In genomic region chr4:88390128-88390527, GRCh38 we compare ENCODE assay signal across 29 cellular contexts.
"Had no signal": no experiment of that assay in that cellular context is flagged by ENCODE, and none has a peak within 500 bp of the region (broad histone marks: within the 10 kb centered on the region; RNA-seq: fewer than 3 reads in every experiment).

No MANE protein-coding gene starts in this region.

- H3K9me3 ChIP-seq: colonic mucosa, esophagus muscularis mucosa, esophagus squamous epithelium, gastrocnemius medialis, gastroesophageal sphincter, heart left ventricle, heart right ventricle had no signal

- H3K4me3 Mint-ChIP-seq: dendritic cell treated with granulocyte-macrophage colony-stimulating factor and Interleukin-4, amounts not matched to agents 40 ng/mL and 50 ng/mL, for 4 days; effector memory CD8-positive, alpha-beta T cell; endodermal cell had no signal

- H3K4me1 ChIP-seq: colonic mucosa, esophagus muscularis mucosa, esophagus squamous epithelium, foreskin keratinocyte, gastrocnemius medialis, gastroesophageal sphincter, heart left ventricle, heart right ventricle had no signal

- H2AFZ ChIP-seq: hepatocyte had no signal

- H3K27ac ChIP-seq: colonic mucosa, coronary artery, dorsolateral prefrontal cortex, epithelial cell of prostate, esophagus muscularis mucosa, esophagus squamous epithelium, foreskin keratinocyte, gastrocnemius medialis, gastroesophageal sphincter, heart left ventricle, heart right ventricle, hepatocyte had no signal

- H3K27me3 ChIP-seq: colonic mucosa, dorsolateral prefrontal cortex, esophagus muscularis mucosa, esophagus squamous epithelium, foreskin keratinocyte, gastrocnemius medialis, gastroesophageal sphincter, heart left ventricle, heart right ventricle, hepatocyte had no signal

- H3K4me3 ChIP-seq: colonic mucosa, coronary artery, dorsolateral prefrontal cortex, esophagus muscularis mucosa, esophagus squamous epithelium, gastrocnemius medialis, gastroesophageal sphincter, heart left ventricle, heart right ventricle, hepatocyte had no signal

- H3K36me3 ChIP-seq: colonic mucosa, gastrocnemius medialis had no signal

- H3K9me3 Mint-ChIP-seq: dendritic cell treated with granulocyte-macrophage colony-stimulating factor and Interleukin-4, amounts not matched to agents 40 ng/mL and 50 ng/mL, for 4 days; effector memory CD8-positive, alpha-beta T cell had no signal

- H3K27me3 Mint-ChIP-seq: dendritic cell treated with granulocyte-macrophage colony-stimulating factor and Interleukin-4, amounts not matched to agents 40 ng/mL and 50 ng/mL, for 4 days; effector memory CD8-positive, alpha-beta T cell had no signal

- FAIRE-seq: endometrium, endothelial cell of umbilical vein, frontal cortex had no signal

- H3K79me2 ChIP-seq: hepatocyte had no signal

- DNase-seq: colonic mucosa; cortex of kidney; dermis blood vessel endothelial cell; dorsolateral prefrontal cortex; effector CD4-positive, alpha-beta T cell; effector CD8-positive, alpha-beta T cell; effector memory CD4-positive, alpha-beta T cell; effector memory CD8-positive, alpha-beta T cell; endodermal cell; erythroblast; esophagus squamous epithelium; foreskin fibroblast; foreskin keratinocyte; foreskin melanocyte; gastrocnemius medialis; glutamatergic neuron; head of caudate nucleus; heart left ventricle; heart right ventricle had no signal

- H3K4me2 ChIP-seq: hepatocyte had no signal

- H3K27ac Mint-ChIP-seq: dendritic cell treated with granulocyte-macrophage colony-stimulating factor and Interleukin-4, amounts not matched to agents 40 ng/mL and 50 ng/mL, for 4 days; effector memory CD8-positive, alpha-beta T cell; endodermal cell had no signal

- ATAC-seq: effector memory CD8-positive, alpha-beta T cell; esophagus mucosa; foreskin keratinocyte; gastrocnemius medialis; gastroesophageal sphincter; heart left ventricle; heart right ventricle had no signal
